8 cellular contexts compared by ENCODE assay signal in genomic region chr3:45690331-45691035, GRCh38. TPM values are rescaled to one million over a fixed set of nuclear protein-coding genes. Genes with fewer than 3 reads are reported as not detected.
DNase-seq lines count a peak whose midpoint lies in the region; ATAC-seq and TF ChIP-seq lines count a peak whose summit lies in the region.

No MANE protein-coding gene starts in this region.

- peak overlapping the region; percentile 100 for H3K27ac Mint-ChIP-seq in activated naive CD8-positive, alpha-beta T cell treated with anti-CD3 and anti-CD28 coated beads, Interleukin-2, amount 50 U/mL, for 24 hours

- H3K4me3 ChIP-seq in lower lobe of right lung (peak overlapping the region; percentile 76), uterus (peak overlapping the region; percentile 84 to 91)

- ATAC-seq in activated naive CD8-positive, alpha-beta T cell treated with anti-CD3 and anti-CD28 coated beads, Interleukin-2, amount 50 U/mL, for 24 hours = no peak
- ATAC-seq in lower lobe of right lung (no peak), GM18909 (IDR thresholded peaks at IDR 0.05; ENCODE audit: poor library complexity, unreplicated experiment) (no peak)

- H3K4me1 ChIP-seq in lower lobe of right lung (peaks cover 54% of the 10 kb centered on the region), uterus (no peaks in the 10 kb centered on the region)

- H3K27me3 Mint-ChIP-seq in activated naive CD8-positive, alpha-beta T cell treated with anti-CD3 and anti-CD28 coated beads, Interleukin-2, amount 50 U/mL, for 24 hours = peaks cover 4% of the 10 kb centered on the region

- H3K9me3 Mint-ChIP-seq in activated naive CD8-positive, alpha-beta T cell treated with anti-CD3 and anti-CD28 coated beads, Interleukin-2, amount 50 U/mL, for 24 hours = peaks cover 4% of the 10 kb centered on the region

- peak overlapping the region; percentile 91 for H3K4me3 Mint-ChIP-seq in activated naive CD8-positive, alpha-beta T cell treated with anti-CD3 and anti-CD28 coated beads, Interleukin-2, amount 50 U/mL, for 24 hours

- H3K4me1 Mint-ChIP-seq in activated naive CD8-positive, alpha-beta T cell treated with anti-CD3 and anti-CD28 coated beads, Interleukin-2, amount 50 U/mL, for 24 hours = peaks cover 71% of the 10 kb centered on the region

- TF ChIP-seq CTCF in lower lobe of right lung (IDR thresholded peaks at IDR 0.05) (no peak), uterus (IDR thresholded peaks at IDR 0.05) (no peak)

- no peak for TF ChIP-seq POLR2A in uterus (IDR thresholded peaks at IDR 0.05)

- H3K9me3 ChIP-seq in lower lobe of right lung (no peaks in the 10 kb centered on the region), uterus (no peaks in the 10 kb centered on the region)

- H3K27me3 ChIP-seq in lower lobe of right lung (ENCODE audit: low read depth) (no peaks in the 10 kb centered on the region), uterus (no peaks in the 10 kb centered on the region)

- peaks cover 8% of the 10 kb centered on the region for H3K36me3 ChIP-seq in lower lobe of right lung
- H3K36me3 ChIP-seq in uterus = no peaks in the 10 kb centered on the region

- peak; percentile 8 for DNase-seq in G401 (ENCODE audit: low spot score)
- DNase-seq in NCI-H146 treated with DMSO at 0.1 percent for 48 hours (lab: John Stamatoyannopoulos, UW; ENCODE audit: unreplicated experiment) = peak; percentile 10
- no peak for DNase-seq in activated naive CD8-positive, alpha-beta T cell treated with anti-CD3 and anti-CD28 coated beads, Interleukin-2, amount 50 U/mL, for 24 hours
- no peak for DNase-seq in lower lobe of right lung
- DNase-seq in uterus = no peak
- no peak for DNase-seq in mesenteric fat pad (ENCODE audit: low spot score)
- no peak for DNase-seq in NCI-H128 (lab: John Stamatoyannopoulos, UW; ENCODE audit: unreplicated experiment)

- peak overlapping the region; percentile 87 for H3K27ac ChIP-seq in lower lobe of right lung
- H3K27ac ChIP-seq in uterus = peak overlapping the region; percentile 86 to 92

- peaks cover 47% of the 10 kb centered on the region for H3K36me3 Mint-ChIP-seq in activated naive CD8-positive, alpha-beta T cell treated with anti-CD3 and anti-CD28 coated beads, Interleukin-2, amount 50 U/mL, for 24 hours (ENCODE audit: low read depth)

- in situ Hi-C loops in G401 (cut with HindIII; ENCODE audit: low sequenced_read_pairs) = no loop called here

- intact Hi-C loops in lower lobe of right lung (cut with DNase I) (no loop called here), uterus (cut with DNase I; ENCODE audit: low total_unique reads) (no loop called here)

RNA-seq across cellular contexts. Expression of gene SACM1L, which starts 1.3 kb away (rescaled TPM):
- 13.7 and 22.2 TPM in 2 replicates for total RNA-seq in G401 (2014; rRNA removed; shearing (Covaris generic))
- 80.5 TPM for total RNA-seq in lower lobe of right lung
- total RNA-seq in uterus = 10 to 100 TPM; 24.3 to 83.0 (median 68.7) TPM
- 45.1 TPM for total RNA-seq in mesenteric fat pad

Comparison
In these comparisons a context has a peak if more than half of its experiments do, and no peak if none do; other contexts are left out.
1. DNase-seq: peak in G401 (single experiment) and NCI-H146 treated with DMSO at 0.1 percent for 48 hours (single experiment); none in activated naive CD8-positive, alpha-beta T cell treated with anti-CD3 and anti-CD28 coated beads, Interleukin-2, amount 50 U/mL, for 24 hours (single experiment), lower lobe of right lung (single experiment), uterus (0 of 2), mesenteric fat pad (single experiment) and NCI-H128 (single experiment).